ENCODE assay signal across 9 cellular contexts in the genomic region with DNA sequence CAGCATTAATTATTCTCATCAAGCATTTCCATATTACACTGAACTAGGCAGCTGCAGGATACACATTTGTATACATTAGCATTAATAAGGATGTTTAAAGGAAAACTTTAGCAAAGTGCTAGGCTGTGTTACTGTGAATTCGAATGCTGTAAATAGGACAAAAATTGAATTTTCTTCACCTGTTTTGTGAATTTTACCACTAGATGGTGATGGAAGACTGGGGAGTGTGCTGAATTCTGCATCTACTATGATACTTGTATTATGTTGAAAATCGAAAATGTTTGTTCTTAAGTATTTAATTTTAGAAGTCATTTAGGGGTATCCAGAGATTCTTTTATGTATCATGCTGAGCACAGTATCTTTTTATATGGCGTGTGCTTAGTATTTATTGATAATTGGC. TPM values are rescaled to one million over a fixed set of nuclear protein-coding genes. Genes with fewer than 3 reads are reported as not detected.
DNase-seq lines count a peak whose midpoint lies in the region; ATAC-seq and TF ChIP-seq lines count a peak whose summit lies in the region.
"Had no signal": no experiment of that assay in that cellular context is flagged by ENCODE, and none has a peak within 500 bp of the region (broad histone marks: within the 10 kb centered on the region; RNA-seq: fewer than 3 reads in every experiment).

No MANE protein-coding gene starts in this region.

- 0 out of 2 replicates have a peak, but pooled peaks have one; percentile 22 for TF ChIP-seq CTCF in GM12874 (IDR thresholded peaks at IDR 0.05; ENCODE audit: insufficient read depth, low read depth, low read length)
- TF ChIP-seq CTCF in choroid plexus epithelial cell (conservative IDR thresholded peaks at IDR 0.05; ENCODE audit: low read depth, low read length): peak; percentile 68

- H3K4me3 ChIP-seq in choroid plexus epithelial cell (ENCODE audit: low read depth, low read length): no peak overlapping the region

- ATAC-seq in GM18520 (IDR thresholded peaks at IDR 0.05; ENCODE audit: unreplicated experiment) (no peak), esophagus mucosa (no peak)
- no peak for ATAC-seq in activated CD4-positive, CD25-positive, alpha-beta regulatory T cell treated with anti-CD3 and anti-CD28 coated beads, Interleukin-2, amount 50 U/mL, for 24 hours

- DNase-seq in NCI-H1694 (lab: John Stamatoyannopoulos, UW): peak; percentile 3
- peak; percentile 80 for DNase-seq in choroid plexus epithelial cell (ENCODE audit: low read depth)
- peak; percentile 54 for DNase-seq in pons (ENCODE audit: low spot score)
- DNase-seq: naive B cell had no signal

RNA-seq across cellular contexts. Expression of a gene that starts 12.3 kb away (rescaled TPM):
- 0.88 TPM for total RNA-seq in esophagus mucosa

RNA-seq across cellular contexts. Expression of a gene that starts 25.9 kb away (rescaled TPM):
- total RNA-seq in esophagus mucosa: 36.8 TPM
- total RNA-seq: subcutaneous adipose tissue had no signal

RNA-seq across cellular contexts. Expression of a gene that starts 38.7 kb away (rescaled TPM):
- 0.28 TPM for total RNA-seq in esophagus mucosa

Comparison
In these comparisons a context has a peak if more than half of its experiments do, and no peak if none do; other contexts are left out.
1. DNase-seq: peak in every context shown above with its lines; median percentile 80 in choroid plexus epithelial cell; 54 in pons; 3 in NCI-H1694.